ENCODE assay signal across 20 cellular contexts in the genomic region with DNA sequence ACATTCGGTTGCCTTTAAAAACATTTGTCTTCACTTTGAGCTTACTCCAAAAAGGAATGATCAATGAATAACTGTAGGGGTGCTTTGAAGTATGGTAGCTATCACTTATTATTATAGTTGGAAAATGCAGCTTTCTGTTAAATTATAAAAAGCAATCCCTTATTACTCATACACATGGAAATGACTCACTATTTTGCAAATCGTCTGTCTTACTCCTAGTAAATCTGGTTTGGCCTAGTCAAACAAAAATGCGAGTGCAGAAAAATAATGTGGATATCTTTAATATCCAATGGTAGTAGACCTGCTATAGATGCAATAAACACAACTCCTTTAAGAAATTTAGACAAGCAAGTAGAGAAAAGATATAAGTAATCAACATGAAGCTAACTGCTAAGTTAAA.
DNase-seq lines count a peak whose midpoint lies in the region; ATAC-seq and TF ChIP-seq lines count a peak whose summit lies in the region.
"Had no signal": no experiment of that assay in that cellular context is flagged by ENCODE, and none has a peak within 500 bp of the region (broad histone marks: within the 10 kb centered on the region; RNA-seq: fewer than 3 reads in every experiment).

No MANE protein-coding gene starts in this region.

- no peaks in the 10 kb centered on the region for H3K9me3 ChIP-seq in mucosa of descending colon
- H3K9me3 ChIP-seq: BLaER1 had no signal

- ATAC-seq in mucosa of descending colon (no peak), GM18868 (IDR thresholded peaks at IDR 0.05; ENCODE audit: unreplicated experiment) (no peak)
- ATAC-seq: gastroesophageal sphincter; natural killer cell treated with Interleukin-12 subunit alpha and Interleukin-12 subunit beta and Interleukin-15 and Interleukin-18, amount 100 ng/mL, for 72 hours had no signal

- peaks cover 9% of the 10 kb centered on the region for H3K4me1 Mint-ChIP-seq in HFFc6 (ENCODE audit: low read depth)

- H3K36me3 ChIP-seq in mucosa of descending colon (ENCODE audit: low read depth): no peaks in the 10 kb centered on the region
- H3K36me3 ChIP-seq: BLaER1, gastroesophageal sphincter, tibial nerve had no signal

- intact Hi-C loops in mucosa of descending colon (cut with DNase I, micrococcal nuclease): no loop called here

- peak; percentile 3 for DNase-seq in AG08396 (ENCODE audit: low spot score)
- peak; percentile 29 for DNase-seq in HFFc6
- peak; percentile 13 for DNase-seq in amniotic stem cell (lab: John Stamatoyannopoulos, UW)
- DNase-seq in fibroblast of the conjunctiva (ENCODE audit: low read depth): peak; percentile 3
- no peak for DNase-seq in NCI-H82 (lab: John Stamatoyannopoulos, UW)
- DNase-seq in mucosa of descending colon: no peak
- DNase-seq in activated naive CD4-positive, alpha-beta T cell (lab: John Stamatoyannopoulos, UW): no peak
- DNase-seq: activated CD4-positive, alpha-beta memory T cell treated with anti-CD3 and anti-CD28 coated beads for 36 hours; anterior cingulate cortex; DMS53; NCI-H1694; retina; stimulated activated CD4-positive, alpha-beta T cell treated with anti-CD3 and anti-CD28 coated beads, Interleukin-4, amount 100 ng/mL, for 1 hour; SW 1271 had no signal

- H3K4me1 ChIP-seq in mucosa of descending colon (ENCODE audit: low read depth): no peaks in the 10 kb centered on the region
- H3K4me1 ChIP-seq: BLaER1, gastroesophageal sphincter, tibial nerve had no signal

- no peak overlapping the region for H3K27ac Mint-ChIP-seq in HFFc6
- H3K27ac Mint-ChIP-seq: activated CD4-positive, alpha-beta memory T cell treated with anti-CD3 and anti-CD28 coated beads for 36 hours; natural killer cell treated with Interleukin-12 subunit alpha and Interleukin-12 subunit beta and Interleukin-15 and Interleukin-18, amount 100 ng/mL, for 72 hours had no signal

- TF ChIP-seq CTCF in HFFc6 (IDR thresholded peaks at IDR 0.05) (no peak), mucosa of descending colon (IDR thresholded peaks at IDR 0.05) (no peak)

- H3K4me3 Mint-ChIP-seq in HFFc6: no peak overlapping the region
- H3K4me3 Mint-ChIP-seq: activated CD4-positive, alpha-beta memory T cell treated with anti-CD3 and anti-CD28 coated beads for 36 hours; natural killer cell treated with Interleukin-12 subunit alpha and Interleukin-12 subunit beta and Interleukin-15 and Interleukin-18, amount 100 ng/mL, for 72 hours had no signal

- H3K27me3 Mint-ChIP-seq in HFFc6 (ENCODE audit: insufficient read depth): no peaks in the 10 kb centered on the region; the same call in 1 of the 2 replicates
- H3K27me3 Mint-ChIP-seq: activated CD4-positive, alpha-beta memory T cell treated with anti-CD3 and anti-CD28 coated beads for 36 hours; natural killer cell treated with Interleukin-12 subunit alpha and Interleukin-12 subunit beta and Interleukin-15 and Interleukin-18, amount 100 ng/mL, for 72 hours had no signal

- H3K36me3 Mint-ChIP-seq in HFFc6 (ENCODE audit: low read depth): no peaks in the 10 kb centered on the region
- H3K36me3 Mint-ChIP-seq: activated CD4-positive, alpha-beta memory T cell treated with anti-CD3 and anti-CD28 coated beads for 36 hours; natural killer cell treated with Interleukin-12 subunit alpha and Interleukin-12 subunit beta and Interleukin-15 and Interleukin-18, amount 100 ng/mL, for 72 hours had no signal

- peaks cover 5% of the 10 kb centered on the region; the same call in 1 of the 2 replicates for H3K9me3 Mint-ChIP-seq in HFFc6

- no peak overlapping the region for H3K4me3 ChIP-seq in mucosa of descending colon
- H3K4me3 ChIP-seq: BLaER1, gastroesophageal sphincter, lung, tibial nerve had no signal

Comparison
In these comparisons a context has a peak if more than half of its experiments do, and no peak if none do; other contexts are left out.
1. DNase-seq: peak in AG08396 (single experiment), HFFc6 (single experiment), amniotic stem cell (single experiment) and fibroblast of the conjunctiva (single experiment); none in NCI-H82 (single experiment), mucosa of descending colon (0 of 3) and activated naive CD4-positive, alpha-beta T cell (0 of 4).